In genomic region chr12:76544601-76545261, GRCh38 we compare ENCODE assay signal across 17 cellular contexts. TPM values are rescaled to one million over a fixed set of nuclear protein-coding genes. Genes with fewer than 3 reads are reported as not detected.
A peak's percentile ranks its signal among the peaks of the same experiment; 100 is the strongest.
DNase-seq lines count a peak whose midpoint lies in the region; ATAC-seq and TF ChIP-seq lines count a peak whose summit lies in the region.
"Had no signal": no experiment of that assay in that cellular context is flagged by ENCODE, and none has a peak within 500 bp of the region (broad histone marks: within the 10 kb centered on the region; RNA-seq: fewer than 3 reads in every experiment).

No MANE protein-coding gene starts in this region.

- TF ChIP-seq CTCF in chondrocyte (IDR thresholded peaks at IDR 0.05) = no peak

- no peaks in the 10 kb centered on the region for H3K27me3 Mint-ChIP-seq in chondrocyte (ENCODE audit: low read depth)
- no peaks in the 10 kb centered on the region for H3K27me3 Mint-ChIP-seq in stimulated activated naive CD8-positive, alpha-beta T cell treated with anti-CD3 and anti-CD28 coated beads, Interleukin-15, amount 100 ng/mL, for 72 hours

- no peaks in the 10 kb centered on the region for H3K9me3 Mint-ChIP-seq in chondrocyte (ENCODE audit: low read depth)
- H3K9me3 Mint-ChIP-seq in stimulated activated naive CD8-positive, alpha-beta T cell treated with anti-CD3 and anti-CD28 coated beads, Interleukin-15, amount 100 ng/mL, for 72 hours = no peaks in the 10 kb centered on the region
- H3K9me3 Mint-ChIP-seq: CD8-positive, alpha-beta T cell; HFFc6 had no signal

- H3K27ac Mint-ChIP-seq in chondrocyte (ENCODE audit: unreplicated experiment) = peak overlapping the region; percentile 12
- H3K27ac Mint-ChIP-seq in stimulated activated naive CD8-positive, alpha-beta T cell treated with anti-CD3 and anti-CD28 coated beads, Interleukin-15, amount 100 ng/mL, for 72 hours = no peak overlapping the region
- H3K27ac Mint-ChIP-seq: CD8-positive, alpha-beta T cell; HFFc6 had no signal

- no peaks in the 10 kb centered on the region for H3K36me3 Mint-ChIP-seq in chondrocyte (ENCODE audit: low read depth)
- H3K36me3 Mint-ChIP-seq: CD8-positive, alpha-beta T cell had no signal

- ATAC-seq in Right ventricle myocardium superior (ENCODE audit: poor library complexity) (peak; percentile 13), GM18519 (IDR thresholded peaks at IDR 0.05; ENCODE audit: low FRiP score, unreplicated experiment) (no peak), HG02885 (IDR thresholded peaks at IDR 0.05; ENCODE audit: poor library complexity, unreplicated experiment) (no peak)
- ATAC-seq in stimulated activated naive CD8-positive, alpha-beta T cell treated with anti-CD3 and anti-CD28 coated beads, Interleukin-15, amount 100 ng/mL, for 72 hours = peak; percentile 75
- ATAC-seq: CD8-positive, alpha-beta T cell had no signal

- intact Hi-C loops in Right ventricle myocardium superior (cut with DNase I) = no loop called here
- intact Hi-C loops in cardiac septum (cut with DNase I) = no loop called here

- peaks cover 45% of the 10 kb centered on the region for H3K4me1 Mint-ChIP-seq in chondrocyte (ENCODE audit: low read depth)
- H3K4me1 Mint-ChIP-seq in stimulated activated naive CD8-positive, alpha-beta T cell treated with anti-CD3 and anti-CD28 coated beads, Interleukin-15, amount 100 ng/mL, for 72 hours = peaks cover 66% of the 10 kb centered on the region

- H3K4me3 Mint-ChIP-seq in chondrocyte (ENCODE audit: unreplicated experiment) = no peak overlapping the region
- H3K4me3 Mint-ChIP-seq in stimulated activated naive CD8-positive, alpha-beta T cell treated with anti-CD3 and anti-CD28 coated beads, Interleukin-15, amount 100 ng/mL, for 72 hours = no peak overlapping the region
- H3K4me3 Mint-ChIP-seq: CD8-positive, alpha-beta T cell; HFFc6 had no signal

- peak; percentile 2 for DNase-seq in DMS 273 (lab: John Stamatoyannopoulos, UW; ENCODE audit: unreplicated experiment)
- no peak for DNase-seq in DMS 273 treated with DMSO at 0.1 percent for 48 hours (lab: John Stamatoyannopoulos, UW)
- DNase-seq in Right ventricle myocardium superior = no peak
- no peak for DNase-seq in cardiac septum (ENCODE audit: low spot score)
- DNase-seq in chondrocyte (ENCODE audit: low spot score) = no peak
- DNase-seq in stimulated activated naive CD8-positive, alpha-beta T cell treated with anti-CD3 and anti-CD28 coated beads, Interleukin-15, amount 100 ng/mL, for 72 hours = no peak
- DNase-seq: BE2C; CD8-positive, alpha-beta T cell; DND-41; HFFc6; IMR-90; NCI-H1105; NCI-H1694; NCI-H748 treated with DMSO at 0.1 percent for 48 hours; PC-9 had no signal

RNA-seq across cellular contexts. Expression of gene OSBPL8, which starts 14.8 kb away (rescaled TPM):
- 24.9 TPM for total RNA-seq in Right ventricle myocardium superior
- 43.2 TPM for total RNA-seq in cardiac septum
- 94.2 to 105 TPM (median 95.3 TPM) in 3 replicates for total RNA-seq in chondrocyte

Comparison
In these comparisons a context has a peak if more than half of its experiments do, and no peak if none do; other contexts are left out.
1. ATAC-seq: peak in Right ventricle myocardium superior (single experiment) and stimulated activated naive CD8-positive, alpha-beta T cell treated with anti-CD3 and anti-CD28 coated beads, Interleukin-15, amount 100 ng/mL, for 72 hours (single experiment); none in GM18519 (single experiment) and HG02885 (single experiment).